Comparison of ENCODE assay signal across 1 cellular context in the genomic region with DNA sequence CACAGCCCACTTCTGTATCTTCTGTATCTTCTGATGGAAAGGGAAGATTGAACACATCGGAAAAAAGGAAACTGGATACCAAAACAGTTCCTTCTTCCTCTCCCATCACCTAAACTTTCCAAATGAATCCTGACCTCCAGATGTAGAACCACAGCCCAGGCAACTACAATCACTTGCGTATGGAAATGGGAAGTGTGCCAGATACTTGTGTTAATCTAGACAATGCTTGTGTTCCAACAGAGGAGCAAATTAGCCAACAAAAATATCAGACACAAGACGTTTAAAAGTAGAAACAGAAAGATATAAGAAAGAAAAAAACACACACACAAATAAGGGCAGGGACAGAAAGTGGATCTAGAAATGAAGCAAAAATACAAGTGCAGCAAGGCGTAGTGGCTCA.
TF ChIP-seq lines count a peak whose summit lies in the region.

No MANE protein-coding gene starts in this region.

TF ChIP-seq in endothelial cell of umbilical vein, 7 proteins besides CTCF, POLR2A, EP300 and RAD21:
- no peak for TF ChIP-seq GATA2 (IDR thresholded peaks at IDR 0.05; ENCODE audit: insufficient read depth, insufficient read length, low read depth, low read length)
- TF ChIP-seq, protein P1, sequence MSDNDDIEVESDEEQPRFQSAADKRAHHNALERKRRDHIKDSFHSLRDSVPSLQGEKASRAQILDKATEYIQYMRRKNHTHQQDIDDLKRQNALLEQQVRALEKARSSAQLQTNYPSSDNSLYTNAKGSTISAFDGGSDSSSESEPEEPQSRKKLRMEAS (IDR thresholded peaks at IDR 0.05; ENCODE audit: insufficient read depth, insufficient read length): no peak
- no peak for TF ChIP-seq JUN (IDR thresholded peaks at IDR 0.05; ENCODE audit: borderline replicate concordance, insufficient read depth, insufficient read length, low read depth)
- no peak for TF ChIP-seq FOS (IDR thresholded peaks at IDR 0.05; ENCODE audit: borderline replicate concordance, insufficient read depth, low read length)
- TF ChIP-seq EZH2 (IDR thresholded peaks at IDR 0.05; ENCODE audit: borderline replicate concordance, low read depth, low read length, severe bottlenecking): no peak
